ENCODE assay signal across 8 cellular contexts in genomic region chr1:14923400-14924011, GRCh38.
DNase-seq lines count a peak whose midpoint lies in the region; ATAC-seq and TF ChIP-seq lines count a peak whose summit lies in the region.

No MANE protein-coding gene starts in this region.

- WGBS in gastroesophageal sphincter (ENCODE audit: low coverage in 1 of 2), 2 donors = no CpG with 5 or more reads among the region's 31 CpGs

- TF ChIP-seq CTCF in GM23338 (conservative IDR thresholded peaks at IDR 0.05; ENCODE audit: low read depth in 2 of 2) (no peak), gastroesophageal sphincter (IDR thresholded peaks at IDR 0.05) (no peak)

- TF ChIP-seq EP300 in gastroesophageal sphincter (IDR thresholded peaks at IDR 0.05) = no peak

- peak overlapping the region; percentile 58 for H3K4me3 ChIP-seq in GM23338
- H3K4me3 ChIP-seq in gastroesophageal sphincter = peak overlapping the region in 1 of 2 donors; percentile 74
- peak overlapping the region in 6 of 7 experiments; percentile 2 to 72 (median 64) for H3K4me3 ChIP-seq in skin epidermis

- no peak overlapping the region for H3K27ac Mint-ChIP-seq in GM23338
- no peak overlapping the region for H3K27ac Mint-ChIP-seq in activated CD4-positive, alpha-beta memory T cell treated with anti-CD3 and anti-CD28 coated beads, Interleukin-2, amount 10 ng/mL, durations not matched to agents 7 days and 5 days

- no peak for DNase-seq in GM23338 (ENCODE audit: low spot score)
- no peak for DNase-seq in activated CD4-positive, alpha-beta memory T cell treated with anti-CD3 and anti-CD28 coated beads, Interleukin-2, amount 10 ng/mL, durations not matched to agents 7 days and 5 days

- H3K27me3 Mint-ChIP-seq in GM23338 (ENCODE audit: insufficient read depth, low read depth, poor library complexity) = peaks cover 44% of the 10 kb centered on the region
- peaks cover 50% of the 10 kb centered on the region for H3K27me3 Mint-ChIP-seq in activated CD4-positive, alpha-beta memory T cell treated with anti-CD3 and anti-CD28 coated beads, Interleukin-2, amount 10 ng/mL, durations not matched to agents 7 days and 5 days

- H3K9me3 ChIP-seq in gastroesophageal sphincter = no peaks in the 10 kb centered on the region

- H3K36me3 ChIP-seq in GM23338 (ENCODE audit: insufficient read depth) (no peaks in the 10 kb centered on the region), gastroesophageal sphincter (no peaks in the 10 kb centered on the region)

- H3K9me2 ChIP-seq in GM23338 (ENCODE audit: insufficient read depth) = no peaks in the 10 kb centered on the region

- peak overlapping the region; percentile 68 for H3K4me3 Mint-ChIP-seq in GM23338
- peak overlapping the region; percentile 51 for H3K4me3 Mint-ChIP-seq in activated CD4-positive, alpha-beta memory T cell treated with anti-CD3 and anti-CD28 coated beads, Interleukin-2, amount 10 ng/mL, durations not matched to agents 7 days and 5 days

- H4K20me1 ChIP-seq in GM23338 (replicated peaks; ENCODE audit: insufficient read depth) = peaks cover 13% of the 10 kb centered on the region

- no peak for TF ChIP-seq POLR2A in gastroesophageal sphincter (IDR thresholded peaks at IDR 0.05)

- H3K27ac ChIP-seq in GM23338 (ENCODE audit: low read depth) (no peak overlapping the region), gastroesophageal sphincter (peak overlapping the region in 3 of 4 donors; percentile 74 to 82 (median 79)), skin epidermis (peak overlapping the region in 10 of 21 experiments; percentile 29 to 85 (median 70))

- H3K9me3 Mint-ChIP-seq in GM23338 = no peaks in the 10 kb centered on the region
- no peaks in the 10 kb centered on the region for H3K9me3 Mint-ChIP-seq in activated CD4-positive, alpha-beta memory T cell treated with anti-CD3 and anti-CD28 coated beads, Interleukin-2, amount 10 ng/mL, durations not matched to agents 7 days and 5 days

- 0 out of 2 replicates have a peak, but pooled peaks cover 6% of the 10 kb centered on the region for H3K79me2 ChIP-seq in GM23338 (replicated peaks; ENCODE audit: insufficient read depth)

- H3F3A ChIP-seq in GM23338 (replicated peaks; ENCODE audit: low read depth) = peaks cover 3% of the 10 kb centered on the region; the same call in 1 of the 2 replicates

- CTCF ChIA-PET in activated CD4-positive, alpha-beta memory T cell treated with anti-CD3 and anti-CD28 coated beads, Interleukin-2, amount 10 ng/mL, durations not matched to agents 7 days and 5 days (lab: Charles Lee) = no interaction called here

- H3K27me3 ChIP-seq in GM23338 (ENCODE audit: insufficient read depth) (peaks cover 44% of the 10 kb centered on the region), gastroesophageal sphincter (no peaks in the 10 kb centered on the region)

- H3K4me2 ChIP-seq in GM23338 = peak overlapping the region; percentile 77

- ATAC-seq in GM23338 = peak; percentile 8; the same call in 2 of the 3 replicates
- ATAC-seq in gastroesophageal sphincter = no peak
- ATAC-seq in HG02938 (IDR thresholded peaks at IDR 0.05; ENCODE audit: unreplicated experiment) = no peak
- ATAC-seq in HG03025 (IDR thresholded peaks at IDR 0.05; ENCODE audit: low FRiP score, unreplicated experiment) = no peak
- no peak for ATAC-seq in HG02571 (IDR thresholded peaks at IDR 0.05; ENCODE audit: unreplicated experiment)
- ATAC-seq in GM18909 (IDR thresholded peaks at IDR 0.05; ENCODE audit: poor library complexity, unreplicated experiment) = no peak

- POLR2A ChIA-PET in activated CD4-positive, alpha-beta memory T cell treated with anti-CD3 and anti-CD28 coated beads, Interleukin-2, amount 10 ng/mL, durations not matched to agents 7 days and 5 days (lab: Charles Lee) = no interaction called here

- H3K36me3 Mint-ChIP-seq in GM23338 (ENCODE audit: low read depth) = no peaks in the 10 kb centered on the region
- H3K36me3 Mint-ChIP-seq in activated CD4-positive, alpha-beta memory T cell treated with anti-CD3 and anti-CD28 coated beads, Interleukin-2, amount 10 ng/mL, durations not matched to agents 7 days and 5 days (ENCODE audit: low read depth) = no peaks in the 10 kb centered on the region

- no peak overlapping the region for H2AFZ ChIP-seq in GM23338

- peaks cover 15% of the 10 kb centered on the region for H3K4me1 Mint-ChIP-seq in GM23338
- peaks cover 5% of the 10 kb centered on the region for H3K4me1 Mint-ChIP-seq in activated CD4-positive, alpha-beta memory T cell treated with anti-CD3 and anti-CD28 coated beads, Interleukin-2, amount 10 ng/mL, durations not matched to agents 7 days and 5 days

- peaks cover 9% of the 10 kb centered on the region for H3K4me1 ChIP-seq in GM23338 (ENCODE audit: insufficient read depth)
- peaks cover 0 to 23% (median 11%) of the 10 kb centered on the region in 3 donors for H3K4me1 ChIP-seq in gastroesophageal sphincter

TF ChIP-seq in GM23338, 12 proteins besides CTCF, POLR2A, EP300 and RAD21 (continues in another document):
- TF ChIP-seq NANOG (IDR thresholded peaks at IDR 0.05; ENCODE audit: borderline replicate concordance) = no peak
- TF ChIP-seq ZNF331 (CRISPR knock-in tag; IDR thresholded peaks at IDR 0.05; ENCODE audit: low read depth) = no peak
- no peak for TF ChIP-seq ZNF114 (CRISPR knock-in tag; IDR thresholded peaks at IDR 0.05)
- no peak for TF ChIP-seq STAT1 (IDR thresholded peaks at IDR 0.05; ENCODE audit: unreplicated experiment)
- TF ChIP-seq POLR2AphosphoS5 (IDR thresholded peaks at IDR 0.05; ENCODE audit: low read depth) = no peak
- no peak for TF ChIP-seq ETS1 (IDR thresholded peaks at IDR 0.05)
- no peak for TF ChIP-seq EZH2phosphoT487 (IDR thresholded peaks at IDR 0.05; ENCODE audit: unreplicated experiment)
- no peak for TF ChIP-seq REST (IDR thresholded peaks at IDR 0.05; ENCODE audit: unreplicated experiment)
- no peak for TF ChIP-seq JUNB (IDR thresholded peaks at IDR 0.05; ENCODE audit: unreplicated experiment)
- no peak for TF ChIP-seq CREB1 (CRISPR knock-in tag; IDR thresholded peaks at IDR 0.05; ENCODE audit: low read depth)
